12 cellular contexts compared by ENCODE assay signal in genomic region chr4:91116861-91117260, GRCh38.
DNase-seq lines count a peak whose midpoint lies in the region; ATAC-seq and TF ChIP-seq lines count a peak whose summit lies in the region.
"Had no signal": no experiment of that assay in that cellular context is flagged by ENCODE, and none has a peak within 500 bp of the region (broad histone marks: within the 10 kb centered on the region; RNA-seq: fewer than 3 reads in every experiment).

No MANE protein-coding gene starts in this region.

- no peaks in the 10 kb centered on the region for H3K9me3 ChIP-seq in transverse colon

- peaks cover 6% of the 10 kb centered on the region for H3K27me3 Mint-ChIP-seq in osteocyte (ENCODE audit: unreplicated experiment)
- H3K27me3 Mint-ChIP-seq: activated CD4-positive, alpha-beta memory T cell treated with anti-CD3 and anti-CD28 coated beads for 36 hours had no signal

- no peak overlapping the region for H3K4me2 ChIP-seq in KMS-11

- no peak overlapping the region for H3K27ac Mint-ChIP-seq in osteocyte (ENCODE audit: unreplicated experiment)
- H3K27ac Mint-ChIP-seq: activated CD4-positive, alpha-beta memory T cell treated with anti-CD3 and anti-CD28 coated beads for 36 hours had no signal

- H3K4me1 ChIP-seq in KMS-11 (ENCODE audit: low read depth, poor library complexity, severe bottlenecking) (no peaks in the 10 kb centered on the region), transverse colon (no peaks in the 10 kb centered on the region)

- no peaks in the 10 kb centered on the region for H3K79me2 ChIP-seq in KMS-11 (ENCODE audit: insufficient read depth, low read depth)

- intact Hi-C loops in transverse colon (cut with DNase I; ENCODE audit: low total_unique reads), result no loop called here

- H3K27ac ChIP-seq in KMS-11, result no peak overlapping the region
- H3K27ac ChIP-seq in transverse colon, result no peak overlapping the region

- H3K4me3 ChIP-seq in KMS-11 (IDR thresholded peaks at IDR 0.05; ENCODE audit: insufficient read depth, low read depth, low read length), result no peak overlapping the region
- H3K4me3 ChIP-seq in transverse colon, result no peak overlapping the region

- H3K4me3 Mint-ChIP-seq in osteocyte (ENCODE audit: unreplicated experiment), result no peak overlapping the region
- H3K4me3 Mint-ChIP-seq: activated CD4-positive, alpha-beta memory T cell treated with anti-CD3 and anti-CD28 coated beads for 36 hours had no signal

- H3K36me3 Mint-ChIP-seq in osteocyte (ENCODE audit: unreplicated experiment), result no peaks in the 10 kb centered on the region
- H3K36me3 Mint-ChIP-seq: activated CD4-positive, alpha-beta memory T cell treated with anti-CD3 and anti-CD28 coated beads for 36 hours had no signal

- no peak overlapping the region for H3K9ac ChIP-seq in KMS-11

- H3K36me3 ChIP-seq in KMS-11 (ENCODE audit: insufficient read depth) (no peaks in the 10 kb centered on the region), transverse colon (no peaks in the 10 kb centered on the region)

- no peak for ATAC-seq in HG03196 (IDR thresholded peaks at IDR 0.05; ENCODE audit: unreplicated experiment)

- H3K27me3 ChIP-seq in KMS-11 (ENCODE audit: insufficient read depth, low read depth) (no peaks in the 10 kb centered on the region), transverse colon (no peaks in the 10 kb centered on the region)

- DNase-seq in NCI-H748 (lab: John Stamatoyannopoulos, UW; ENCODE audit: unreplicated experiment) (peak; percentile 12), NCI-H748 treated with DMSO at 0.1 percent for 48 hours (lab: John Stamatoyannopoulos, UW) (no peak), T47D (ENCODE audit: low read depth in 1 of 2, low spot score in 1 of 2) (peak; percentile 7 to 34), osteocyte (ENCODE audit: extremely low spot score, unreplicated experiment) (no peak), activated gamma-delta T cell (lab: John Stamatoyannopoulos, UW) (no peak), transverse colon (no peak)
- DNase-seq: activated CD4-positive, alpha-beta memory T cell treated with anti-CD3 and anti-CD28 coated beads for 36 hours; central memory CD4-positive, alpha-beta T cell; NK-92 treated with Interleukin-12 subunit alpha and Interleukin-12 subunit beta, amount 100 ng/mL, for 24 hours; substantia nigra had no signal

- TF ChIP-seq POLR2A in transverse colon (IDR thresholded peaks at IDR 0.05), result no peak

- TF ChIP-seq CTCF in KMS-11 (conservative IDR thresholded peaks at IDR 0.05; ENCODE audit: low read depth, low read length) (0 out of 2 replicates have a peak, but pooled peaks have one; percentile 34), osteocyte (IDR thresholded peaks at IDR 0.05) (peak; percentile 57), transverse colon (IDR thresholded peaks at IDR 0.05) (peak in 1 of 5 experiments; percentile 13)

- H3K4me1 Mint-ChIP-seq in osteocyte (ENCODE audit: unreplicated experiment), result no peaks in the 10 kb centered on the region

- in situ Hi-C loops in T47D (cut with HindIII; ENCODE audit: low pct_unique_long_range_greater_than_20kb, low sequenced_read_pairs) (no loop called here), transverse colon (cut with MboI; ENCODE audit: low pct_ligation_motif_present in 1 of 4, low pct_unique_long_range_greater_than_20kb in 1 of 4, low sequenced_read_pairs in 3 of 4) (no loop called here)

- H4K20me1 ChIP-seq in KMS-11 (ENCODE audit: insufficient read depth), result no peaks in the 10 kb centered on the region

- no peak overlapping the region for H2AFZ ChIP-seq in KMS-11 (ENCODE audit: low read depth)

- no peak for TF ChIP-seq EP300 in transverse colon (IDR thresholded peaks at IDR 0.05; ENCODE audit: low read depth)

- no peaks in the 10 kb centered on the region for H3K9me3 Mint-ChIP-seq in osteocyte (ENCODE audit: unreplicated experiment)

Comparison
In these comparisons a context has a peak if more than half of its experiments do, and no peak if none do; other contexts are left out.
1. DNase-seq: peak in NCI-H748 (single experiment) and T47D (2 of 2); none in NCI-H748 treated with DMSO at 0.1 percent for 48 hours (single experiment), osteocyte (single experiment), activated gamma-delta T cell (single experiment) and transverse colon (single experiment).